In the genomic region with DNA sequence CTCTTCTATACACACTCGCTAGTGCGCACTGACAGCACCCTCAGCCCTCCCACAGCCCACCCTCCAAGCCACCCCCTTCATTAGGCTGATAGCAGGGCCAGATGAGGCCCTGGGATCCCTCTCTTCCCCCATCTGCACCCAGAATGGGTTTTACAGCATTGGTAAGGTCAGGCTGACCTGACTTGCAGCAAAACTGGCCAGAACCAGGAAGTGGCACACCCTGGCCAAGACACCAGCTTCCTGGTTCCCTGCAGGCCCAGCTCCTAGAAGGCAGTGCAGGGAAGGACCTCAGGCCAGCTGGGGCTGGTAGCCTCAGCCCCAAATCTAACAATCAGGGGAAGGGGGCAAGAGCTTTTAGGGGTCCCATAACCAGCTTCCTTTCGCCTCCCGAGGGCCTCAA, we compare ENCODE assay signal across 1 cellular context.
TF ChIP-seq lines count a peak whose summit lies in the region.

No MANE protein-coding gene starts in this region.

TF ChIP-seq in A549, 52 proteins besides CTCF, POLR2A, EP300 and RAD21 (continued from another document):
- no peak for TF ChIP-seq PHF8 (IDR thresholded peaks at IDR 0.05; ENCODE audit: borderline replicate concordance, low read depth)
- TF ChIP-seq, protein P1, sequence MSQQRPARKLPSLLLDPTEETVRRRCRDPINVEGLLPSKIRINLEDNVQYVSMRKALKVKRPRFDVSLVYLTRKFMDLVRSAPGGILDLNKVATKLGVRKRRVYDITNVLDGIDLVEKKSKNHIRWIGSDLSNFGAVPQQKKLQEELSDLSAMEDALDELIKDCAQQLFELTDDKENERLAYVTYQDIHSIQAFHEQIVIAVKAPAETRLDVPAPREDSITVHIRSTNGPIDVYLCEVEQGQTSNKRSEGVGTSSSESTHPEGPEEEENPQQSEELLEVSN (IDR thresholded peaks at IDR 0.05; ENCODE audit: borderline replicate concordance, low read depth) = no peak
- TF ChIP-seq HDAC2 (IDR thresholded peaks at IDR 0.05) = no peak
- no peak for TF ChIP-seq HEYL (CRISPR knock-in tag; IDR thresholded peaks at IDR 0.05)
- no peak for TF ChIP-seq CHD4 (IDR thresholded peaks at IDR 0.05; ENCODE audit: borderline replicate concordance)
- no peak for TF ChIP-seq RARB (CRISPR knock-in tag; IDR thresholded peaks at IDR 0.05)
- no peak for TF ChIP-seq FOXS1 (CRISPR knock-in tag; IDR thresholded peaks at IDR 0.05)
- TF ChIP-seq MAZ (IDR thresholded peaks at IDR 0.05; ENCODE audit: borderline replicate concordance, low read depth, low read length) = no peak
